In the genomic region with DNA sequence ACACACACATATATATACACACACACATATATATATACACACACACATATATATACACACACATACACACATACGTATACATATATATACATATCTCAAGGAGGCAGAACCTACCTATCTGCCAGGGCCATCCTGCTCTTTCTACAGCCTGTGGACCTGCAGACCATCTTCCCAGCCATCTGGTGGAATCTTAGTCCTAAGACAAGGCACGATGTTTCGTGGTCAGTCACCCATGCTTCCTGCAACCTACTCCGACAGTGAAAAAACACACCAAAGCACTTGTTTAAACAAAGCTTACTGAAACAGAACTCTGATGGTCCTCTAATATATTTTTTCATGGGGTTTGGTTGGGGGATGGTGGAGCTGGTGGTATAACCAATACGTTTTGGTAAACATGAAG, we compare ENCODE assay signal across 18 cellular contexts.
A peak's percentile ranks its signal among the peaks of the same experiment; 100 is the strongest.
DNase-seq lines count a peak whose midpoint lies in the region; ATAC-seq and TF ChIP-seq lines count a peak whose summit lies in the region.
"Had no signal": no experiment of that assay in that cellular context is flagged by ENCODE, and none has a peak within 500 bp of the region (broad histone marks: within the 10 kb centered on the region; RNA-seq: fewer than 3 reads in every experiment).

No MANE protein-coding gene starts in this region.

- H3K79me1 ChIP-seq in trophoblast cell (ENCODE audit: low read length) = peaks cover 6% of the 10 kb centered on the region

- H3K27ac ChIP-seq in trophoblast cell (ENCODE audit: low read depth, low read length) (no peak overlapping the region), dorsolateral prefrontal cortex (no peak overlapping the region), colonic mucosa (no peak overlapping the region)
- H3K27ac ChIP-seq: KMS-11 had no signal

- no peak overlapping the region for H3K4ac ChIP-seq in trophoblast cell (ENCODE audit: low read depth, low read length)

- no peak overlapping the region for H3K18ac ChIP-seq in trophoblast cell (ENCODE audit: low read length)

- no peak overlapping the region for H3K9ac ChIP-seq in trophoblast cell (ENCODE audit: low read length)
- no peak overlapping the region for H3K9ac ChIP-seq in colonic mucosa (ENCODE audit: low read depth in 2 of 2, low read length in 2 of 2)
- H3K9ac ChIP-seq: KMS-11 had no signal

- H3K23ac ChIP-seq in trophoblast cell (ENCODE audit: low read length) = no peak overlapping the region

- H3K4me3 ChIP-seq in trophoblast cell (ENCODE audit: low read depth, low read length) = no peak overlapping the region
- no peak overlapping the region for H3K4me3 ChIP-seq in dorsolateral prefrontal cortex
- H3K4me3 ChIP-seq in colonic mucosa = no peak overlapping the region

- H3K14ac ChIP-seq in trophoblast cell (ENCODE audit: low read length) = peak overlapping the region; percentile 85

- H2BK12ac ChIP-seq in trophoblast cell (ENCODE audit: low read length) = peak overlapping the region; percentile 76

- peak overlapping the region; percentile 81 for H2BK120ac ChIP-seq in trophoblast cell (ENCODE audit: insufficient read depth, low read length, poor library complexity)

- H4K91ac ChIP-seq in trophoblast cell (ENCODE audit: low read depth, low read length) = peak overlapping the region; percentile 91

- WGBS in trophoblast cell (ENCODE audit: extremely low coverage, insufficient coverage, insufficient read length) = no CpG with 5 or more reads among the region's 5 CpGs

- no peaks in the 10 kb centered on the region for H3K36me3 ChIP-seq in trophoblast cell (ENCODE audit: control insufficient read depth in 1 of 2, insufficient read depth in 2 of 2, low read length in 2 of 2)
- H3K36me3 ChIP-seq in colonic mucosa = no peaks in the 10 kb centered on the region

- H4K8ac ChIP-seq in trophoblast cell (ENCODE audit: low read depth, low read length) = no peak overlapping the region

- no peaks in the 10 kb centered on the region for H3K9me3 ChIP-seq in trophoblast cell (ENCODE audit: insufficient read depth, low read depth, low read length)
- no peaks in the 10 kb centered on the region for H3K9me3 ChIP-seq in colonic mucosa

- H2AFZ ChIP-seq in trophoblast cell (ENCODE audit: insufficient read depth, low read length, poor library complexity) = no peak overlapping the region

- intact Hi-C loops in dorsolateral prefrontal cortex (cut with DNase I) = no loop called here
- intact Hi-C loops in colonic mucosa (cut with DNase I) = no loop called here

- H3K4me2 ChIP-seq in trophoblast cell (ENCODE audit: low read length) = no peak overlapping the region
- H3K4me2 ChIP-seq: KMS-11 had no signal

- H4K12ac ChIP-seq in trophoblast cell (ENCODE audit: low read depth, low read length) = no peak overlapping the region

- H2BK5ac ChIP-seq in trophoblast cell (ENCODE audit: low read depth, low read length, poor library complexity) = no peak overlapping the region

- ATAC-seq in GM19023 (IDR thresholded peaks at IDR 0.05; ENCODE audit: unreplicated experiment) = no peak

- no peaks in the 10 kb centered on the region for H3K79me2 ChIP-seq in trophoblast cell (ENCODE audit: control insufficient read depth, insufficient read depth, low read length, poor library complexity)

- DNase-seq in COR-L47 (lab: John Stamatoyannopoulos, UW) = peak; percentile 16
- DNase-seq in NCI-H2081 (lab: John Stamatoyannopoulos, UW) = peak; percentile 21 to 83
- peak; percentile 17 for DNase-seq in RPMI7951 (ENCODE audit: low read depth)
- DNase-seq in trophoblast cell = no peak
- DNase-seq in dorsolateral prefrontal cortex = no peak
- no peak for DNase-seq in colonic mucosa
- DNase-seq: ACHN; AML-193; CD4-positive, alpha-beta T cell; GOT3; NCI-H1092; NCI-H187; NCI-H510A; OCI-M1; RPMI8226; T-helper 2 cell had no signal

- no peaks in the 10 kb centered on the region for H3K27me3 ChIP-seq in trophoblast cell (ENCODE audit: insufficient read depth, low read length)
- peaks cover 0 to 3% (median 0%) of the 10 kb centered on the region in 45 donors for H3K27me3 ChIP-seq in dorsolateral prefrontal cortex
- no peaks in the 10 kb centered on the region for H3K27me3 ChIP-seq in colonic mucosa

- peak overlapping the region; percentile 85 for H2AK5ac ChIP-seq in trophoblast cell (ENCODE audit: low read length)

- H3K4me1 ChIP-seq in trophoblast cell (ENCODE audit: control insufficient read depth in 1 of 2, insufficient read depth in 2 of 2, low read length in 2 of 2) = peaks cover 3 to 7% of the 10 kb centered on the region in 2 experiments
- H3K4me1 ChIP-seq in colonic mucosa = no peaks in the 10 kb centered on the region

- TF ChIP-seq CTCF in dorsolateral prefrontal cortex (IDR thresholded peaks at IDR 0.05 in 54 of 56, conservative IDR thresholded peaks at IDR 0.05 in 2 of 56; ENCODE audit: low read depth in 1 of 56, partially characterized antibody in 56 of 56) = no peak
- TF ChIP-seq CTCF in colonic mucosa (IDR thresholded peaks at IDR 0.05) = no peak

Comparison
In these comparisons a context has a peak if more than half of its experiments do, and no peak if none do; other contexts are left out.
1. DNase-seq: peak in COR-L47 (single experiment), NCI-H2081 (2 of 2) and RPMI7951 (single experiment); none in trophoblast cell (0 of 2), dorsolateral prefrontal cortex (0 of 10) and colonic mucosa (single experiment).